ENCODE assay signal across 17 cellular contexts in genomic region chr15:25884354-25884753, GRCh38. TPM values are rescaled to one million over a fixed set of nuclear protein-coding genes. Genes with fewer than 3 reads are reported as not detected.
"Had no signal": no experiment of that assay in that cellular context is flagged by ENCODE, and none has a peak within 500 bp of the region (broad histone marks: within the 10 kb centered on the region; RNA-seq: fewer than 3 reads in every experiment).

No MANE protein-coding gene starts in this region.

- H3K4me3 ChIP-seq: left ventricle myocardium inferior, suprapubic skin had no signal

- ATAC-seq: activated naive CD8-positive, alpha-beta T cell treated with anti-CD3 and anti-CD28 coated beads, Interleukin-2, amount 50 U/mL, for 24 hours; sciatic nerve; stimulated activated naive CD8-positive, alpha-beta T cell treated with anti-CD3 and anti-CD28 coated beads, Interleukin-15, Interleukin-2, amounts not matched to agents 100 U/mL and 50 U/mL, for 24 hours had no signal

- H3K9me3 ChIP-seq: left ventricle myocardium inferior, suprapubic skin had no signal

- H3K36me3 Mint-ChIP-seq: memory B cell had no signal

- H3K36me3 ChIP-seq: left ventricle myocardium inferior, suprapubic skin had no signal

- H3K27me3 Mint-ChIP-seq: activated naive CD8-positive, alpha-beta T cell treated with anti-CD3 and anti-CD28 coated beads, Interleukin-2, amount 50 U/mL, for 24 hours had no signal

- H3K27ac Mint-ChIP-seq: activated naive CD8-positive, alpha-beta T cell treated with anti-CD3 and anti-CD28 coated beads, Interleukin-2, amount 50 U/mL, for 24 hours; activated T-helper 1 cell treated with anti-CD3 and anti-CD28 coated beads, Interleukin-12 subunit alpha, Interleukin-12 subunit beta, Interleukin-2, Interleukin-4 antibody, amounts not matched to agents 30 ng/mL and 10 ng/mL and 1 ng/mL, durations not matched to agents 14 hours and 24 hours and 36 hours; memory B cell had no signal

- DNase-seq: activated CD4-positive, alpha-beta T cell treated with anti-CD3 and anti-CD28 coated beads for 48 hours; activated naive CD4-positive, alpha-beta T cell; activated naive CD8-positive, alpha-beta T cell treated with anti-CD3 and anti-CD28 coated beads, Interleukin-2, amount 50 U/mL, for 24 hours; caudate nucleus; cortex of kidney; effector CD8-positive, alpha-beta T cell; islet precursor cell; left ventricle myocardium inferior; occipital lobe; stimulated activated CD4-positive, alpha-beta T cell treated with anti-CD3 and anti-CD28 coated beads, Interleukin-2, amount 100 ng/mL, for 48 hours; stimulated activated naive CD8-positive, alpha-beta T cell treated with anti-CD3 and anti-CD28 coated beads, Interleukin-15, Interleukin-2, amounts not matched to agents 100 U/mL and 50 U/mL, for 24 hours had no signal

- H3K9me3 Mint-ChIP-seq: activated naive CD8-positive, alpha-beta T cell treated with anti-CD3 and anti-CD28 coated beads, Interleukin-2, amount 50 U/mL, for 24 hours; activated T-helper 1 cell treated with anti-CD3 and anti-CD28 coated beads, Interleukin-12 subunit alpha, Interleukin-12 subunit beta, Interleukin-2, Interleukin-4 antibody, amounts not matched to agents 30 ng/mL and 10 ng/mL and 1 ng/mL, durations not matched to agents 14 hours and 24 hours and 36 hours; memory B cell; nephron had no signal

- H3K27me3 ChIP-seq: suprapubic skin had no signal

- H3K4me1 Mint-ChIP-seq: activated naive CD8-positive, alpha-beta T cell treated with anti-CD3 and anti-CD28 coated beads, Interleukin-2, amount 50 U/mL, for 24 hours; memory B cell had no signal

- H3K4me3 Mint-ChIP-seq: activated naive CD8-positive, alpha-beta T cell treated with anti-CD3 and anti-CD28 coated beads, Interleukin-2, amount 50 U/mL, for 24 hours; activated T-helper 1 cell treated with anti-CD3 and anti-CD28 coated beads, Interleukin-12 subunit alpha, Interleukin-12 subunit beta, Interleukin-2, Interleukin-4 antibody, amounts not matched to agents 30 ng/mL and 10 ng/mL and 1 ng/mL, durations not matched to agents 14 hours and 24 hours and 36 hours; memory B cell; nephron had no signal

- H3K27ac ChIP-seq: left ventricle myocardium inferior, suprapubic skin had no signal

RNA-seq across cellular contexts. Expression of gene ATP10A, which starts 21.2 kb away (rescaled TPM):
- total RNA-seq: pulmonary artery endothelial cell had no signal
